ENCODE assay signal across 18 cellular contexts in genomic region chr7:149109969-149110368, GRCh38.
"Had no signal": no experiment of that assay in that cellular context is flagged by ENCODE, and none has a peak within 500 bp of the region (broad histone marks: within the 10 kb centered on the region; RNA-seq: fewer than 3 reads in every experiment).

No MANE protein-coding gene starts in this region.

- H3K4me3 ChIP-seq: esophagus muscularis mucosa, gastrocnemius medialis, lung, pancreas, smooth muscle cell, upper lobe of left lung, vagina had no signal

- H3K9me3 ChIP-seq: esophagus muscularis mucosa, gastrocnemius medialis, pancreas, upper lobe of left lung, vagina had no signal

- H3K36me3 ChIP-seq: gastrocnemius medialis, pancreas, upper lobe of left lung, vagina had no signal

- DNase-seq: effector memory CD8-positive, alpha-beta T cell; gastrocnemius medialis; immature natural killer cell; kidney; left colon; left ventricle myocardium superior; mesenchymal stem cell; midbrain; occipital lobe; pancreas; right cardiac atrium; stimulated activated CD4-positive, alpha-beta T cell treated with anti-CD3 and anti-CD28 coated beads, Interleukin-2, amount 100 ng/mL, for 48 hours; stimulated activated naive CD4-positive, alpha-beta T cell treated with Interleukin-2 at 50 U/mL for 16 hours; upper lobe of left lung had no signal

- H3K27me3 ChIP-seq: esophagus muscularis mucosa, gastrocnemius medialis, pancreas, upper lobe of left lung, vagina had no signal

- ATAC-seq: effector memory CD8-positive, alpha-beta T cell; gastrocnemius medialis; left colon; left ventricle myocardium superior; pancreas; right cardiac atrium had no signal
